Comparison of ENCODE assay signal across 28 cellular contexts in the genomic region with DNA sequence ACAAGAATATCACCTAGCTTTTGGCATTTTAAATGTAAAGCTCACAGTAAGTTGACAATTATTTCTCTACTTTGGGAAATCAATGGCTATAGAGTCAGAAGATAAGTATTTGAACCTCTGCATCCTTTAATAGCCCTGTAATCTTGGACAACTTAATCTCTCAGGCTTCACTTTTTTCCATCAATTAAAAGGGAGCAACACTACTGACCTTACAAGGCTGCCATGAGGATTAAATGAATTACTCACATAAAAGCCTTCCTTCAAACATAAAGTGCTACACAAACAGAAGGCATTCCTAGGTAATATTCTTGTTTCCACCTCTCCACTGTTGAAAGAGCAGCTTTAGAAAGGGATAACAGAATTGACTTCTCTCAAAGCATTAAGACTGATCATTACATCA.
"Had no signal": no experiment of that assay in that cellular context is flagged by ENCODE, and none has a peak within 500 bp of the region (broad histone marks: within the 10 kb centered on the region; RNA-seq: fewer than 3 reads in every experiment).

No MANE protein-coding gene starts in this region.

- H3K27me3 ChIP-seq: neural progenitor cell, neutrophil, right atrium auricular region, right lobe of liver, tibial nerve had no signal

- DNase-seq: hypothalamus; immature natural killer cell; islet precursor cell; left ventricle myocardium inferior; mesendoderm; naive B cell; natural killer cell; nephron progenitor cell; occipital lobe; psoas muscle; right lobe of liver; stimulated activated CD4-positive, alpha-beta T cell treated with anti-CD3 and anti-CD28 coated beads, Interleukin-1b, Interleukin-23, amount 100 ng/mL, for 48 hours; stimulated activated CD4-positive, alpha-beta T cell treated with anti-CD3 and anti-CD28 coated beads, Interleukin-2, amount 100 ng/mL, for 48 hours; stimulated activated CD4-positive, alpha-beta T cell treated with anti-CD3 and anti-CD28 coated beads, Interleukin-4, amount 100 ng/mL, for 4 hours; stimulated activated CD8-positive, alpha-beta memory T cell treated with anti-CD3 and anti-CD28 coated beads, Interleukin-4, amount 100 ng/mL, for 48 hours; stimulated activated naive CD4-positive, alpha-beta T cell treated with Interleukin-2 at 50 U/mL for 16 hours; stimulated activated naive CD8-positive, alpha-beta T cell treated with anti-CD3 and anti-CD28 coated beads, Interleukin-15, amount 100 ng/mL, for 72 hours; substantia nigra had no signal

- H3K4me2 ChIP-seq: neural progenitor cell, smooth muscle cell had no signal

- H3K9me3 ChIP-seq: neutrophil, right lobe of liver had no signal

- H3K36me3 ChIP-seq: left ventricle myocardium inferior, neural progenitor cell, neutrophil, right atrium auricular region, right lobe of liver, tibial nerve had no signal

- H3K4me3 Mint-ChIP-seq: immature natural killer cell; mesothelial cell of epicardium; natural killer cell; nephron progenitor cell; neural progenitor cell; stimulated activated memory B cell treated with anti-CD40 and anti-IgM and Interleukin-4, amounts not matched to agents 10 μg/mL and 1 μg/mL and 100 μg/mL, for 72 hours; stimulated activated naive CD8-positive, alpha-beta T cell treated with anti-CD3 and anti-CD28 coated beads, Interleukin-15, amount 100 ng/mL, for 72 hours; type B pancreatic cell had no signal

- H3K36me3 Mint-ChIP-seq: neural progenitor cell had no signal

- H3K4me3 ChIP-seq: left ventricle myocardium inferior, lung, neural progenitor cell, psoas muscle, right atrium auricular region, right lobe of liver, smooth muscle cell, tibial nerve had no signal

- H3K4me1 ChIP-seq: left ventricle myocardium inferior, neural progenitor cell, parathyroid adenoma, psoas muscle, right atrium auricular region, right lobe of liver had no signal

- H3K27ac Mint-ChIP-seq: immature natural killer cell; mesothelial cell of epicardium; natural killer cell; nephron progenitor cell; neural progenitor cell; stimulated activated naive CD8-positive, alpha-beta T cell treated with anti-CD3 and anti-CD28 coated beads, Interleukin-15, amount 100 ng/mL, for 72 hours; type B pancreatic cell had no signal

- H3K4me1 Mint-ChIP-seq: immature natural killer cell, natural killer cell, neural progenitor cell had no signal

- H3K27ac ChIP-seq: left ventricle myocardium inferior, neural progenitor cell, neutrophil, parathyroid adenoma, psoas muscle, right atrium auricular region, right lobe of liver, tibial nerve had no signal

- ATAC-seq: natural killer cell; psoas muscle; stimulated activated memory B cell treated with anti-CD40 and anti-IgM and Interleukin-4, amounts not matched to agents 10 μg/mL and 1 μg/mL and 100 μg/mL, for 72 hours; stimulated activated naive CD8-positive, alpha-beta T cell treated with anti-CD3 and anti-CD28 coated beads, Interleukin-15, amount 100 ng/mL, for 72 hours had no signal

- H3K27me3 Mint-ChIP-seq: naive B cell; stimulated activated memory B cell treated with anti-CD40 and anti-IgM and Interleukin-4, amounts not matched to agents 10 μg/mL and 1 μg/mL and 100 μg/mL, for 72 hours had no signal

- H2AFZ ChIP-seq: neural progenitor cell, parathyroid adenoma had no signal

- H3K79me2 ChIP-seq: parathyroid adenoma had no signal

- H3K9ac ChIP-seq: neural progenitor cell, parathyroid adenoma had no signal
